Comparison of ENCODE assay signal across 21 cellular contexts in genomic region chr1:6967431-6968079, GRCh38.
A peak's percentile ranks its signal among the peaks of the same experiment; 100 is the strongest.
DNase-seq lines count a peak whose midpoint lies in the region; ATAC-seq, FAIRE-seq and TF ChIP-seq lines count a peak whose summit lies in the region.
"Had no signal": no experiment of that assay in that cellular context is flagged by ENCODE, and none has a peak within 500 bp of the region (broad histone marks: within the 10 kb centered on the region; RNA-seq: fewer than 3 reads in every experiment).

No MANE protein-coding gene starts in this region.

- H3K4me1 ChIP-seq in GM12878 (ENCODE audit: control insufficient read depth, insufficient read depth, low read length): no peaks in the 10 kb centered on the region

- TF ChIP-seq EP300 in GM12878 (IDR thresholded peaks at IDR 0.05; ENCODE audit: borderline replicate concordance in 1 of 2, control insufficient read depth in 1 of 2, low read depth in 2 of 2, low read length in 2 of 2): no peak

- H4K20me1 ChIP-seq in GM12878 (ENCODE audit: control insufficient read depth, insufficient read depth): no peaks in the 10 kb centered on the region

- H3K27ac ChIP-seq in GM12878 (ENCODE audit: control insufficient read depth, insufficient read depth): no peak overlapping the region
- H3K27ac ChIP-seq: PC-9, skin epidermis, testis had no signal

- H3K27ac Mint-ChIP-seq in Calu3 (ENCODE audit: unreplicated experiment): no peak overlapping the region
- H3K27ac Mint-ChIP-seq: activated CD4-positive, alpha-beta memory T cell treated with anti-CD3 and anti-CD28 coated beads for 36 hours; activated naive CD8-positive, alpha-beta T cell; immature natural killer cell had no signal

- no peak for TF ChIP-seq RAD21 in GM12878 (IDR thresholded peaks at IDR 0.05; ENCODE audit: insufficient read depth, low read depth, low read length)

- in situ Hi-C loops in GM12878 (cut with MboI): no loop called here

- peaks cover 56% of the 10 kb centered on the region for H3K27me3 Mint-ChIP-seq in Calu3 (ENCODE audit: unreplicated experiment)

- peaks cover 0 to 5% of the 10 kb centered on the region in 2 experiments; a peak in 1 of 4 replicates for H3K27me3 ChIP-seq in GM12878 (replicated peaks in 1 of 2; ENCODE audit: control insufficient read depth in 2 of 2, insufficient read depth in 2 of 2, low read length in 1 of 2)
- H3K27me3 ChIP-seq: testis had no signal

- no peak overlapping the region for H2AFZ ChIP-seq in GM12878 (ENCODE audit: control insufficient read depth, low read depth, low read length)
- H2AFZ ChIP-seq: PC-9 had no signal

- no peak for TF ChIP-seq CTCF in AG10803 (conservative IDR thresholded peaks at IDR 0.05; ENCODE audit: low read length)
- TF ChIP-seq CTCF in GM12878 (IDR thresholded peaks at IDR 0.05 in 2 of 3, conservative IDR thresholded peaks at IDR 0.05 in 1 of 3; ENCODE audit: control insufficient read depth in 2 of 3, extremely low read depth in 1 of 3, insufficient read depth in 1 of 3, low read depth in 3 of 3, low read length in 3 of 3): no peak
- no peak for TF ChIP-seq CTCF in Calu3 (IDR thresholded peaks at IDR 0.05; ENCODE audit: unreplicated experiment)

- no peak overlapping the region for H3K4me2 ChIP-seq in GM12878 (ENCODE audit: control insufficient read depth, insufficient read depth)
- H3K4me2 ChIP-seq: PC-9 had no signal

- no peak overlapping the region for H3K4me3 Mint-ChIP-seq in Calu3 (ENCODE audit: low read depth, unreplicated experiment)
- H3K4me3 Mint-ChIP-seq: activated CD4-positive, alpha-beta memory T cell treated with anti-CD3 and anti-CD28 coated beads for 36 hours; activated T-cell treated with anti-CD3 and anti-CD28 coated beads, Interleukin-2, amount 50 U/mL, for 4 hours had no signal

- H3K9me3 ChIP-seq in GM12878 (replicated peaks; ENCODE audit: control insufficient read depth, insufficient read depth, low read length): no peaks in the 10 kb centered on the region
- H3K9me3 ChIP-seq: testis had no signal

- no peaks in the 10 kb centered on the region for H3K4me1 Mint-ChIP-seq in Calu3 (ENCODE audit: low read depth, unreplicated experiment)

- no peaks in the 10 kb centered on the region for H3K36me3 ChIP-seq in GM12878 (ENCODE audit: control insufficient read depth in 2 of 2, insufficient read depth in 2 of 2, low read length in 1 of 2)

- RAD21 ChIA-PET in GM12878 (lab: Charles Lee; ENCODE audit: unreplicated experiment): no interaction called here

- no peaks in the 10 kb centered on the region for H3K36me3 Mint-ChIP-seq in Calu3 (ENCODE audit: insufficient read depth, unreplicated experiment)
- H3K36me3 Mint-ChIP-seq: activated CD4-positive, alpha-beta memory T cell treated with anti-CD3 and anti-CD28 coated beads for 36 hours; activated naive CD8-positive, alpha-beta T cell; immature natural killer cell; naive B cell had no signal

- SMC1A ChIA-PET in GM12878 (lab: Charles Lee; ENCODE audit: uncharacterized antibody, unreplicated experiment): interaction anchor here (0.9 kb wide), 1 partner anchor 102 kb away, joined by 3 read pairs; no protein-coding TSS in a partner anchor

- H3K79me2 ChIP-seq in GM12878 (ENCODE audit: control insufficient read depth, insufficient read depth, low read length): no peaks in the 10 kb centered on the region

- no peak for FAIRE-seq in GM12878 (lab: Jason Lieb, UNC)
- FAIRE-seq: D721Med had no signal

- DNase-seq in AG10803 (ENCODE audit: low read depth) (peak; percentile 15), EL (peak; percentile 64), NAMALWA (ENCODE audit: low spot score) (peak; percentile 46), GM12878 (ENCODE audit: low read depth, low spot score) (no peak), kidney glomerular epithelial cell (lab: John Stamatoyannopoulos, UW) (no peak), CD1c-positive myeloid dendritic cell (ENCODE audit: extremely low spot score) (no peak), Calu3 (no peak)
- no peak for DNase-seq in stimulated activated CD4-positive, alpha-beta T cell treated with anti-CD3 and anti-CD28 coated beads, Interleukin-15, amount 100 ng/mL, for 24 hours
- DNase-seq: activated CD4-positive, alpha-beta memory T cell treated with anti-CD3 and anti-CD28 coated beads for 36 hours; activated T-cell treated with anti-CD3 and anti-CD28 coated beads, Interleukin-2, amount 50 U/mL, for 4 hours; immature natural killer cell; naive B cell; NCI-H2029 treated with DMSO at 0.1 percent for 48 hours; NCI-H510A treated with DMSO at 0.1 percent for 48 hours; PC-9; testis had no signal

- no TSS peak for BruUV-seq in GM12878 (replicated peaks; lab: Mats Ljungman, UMichigan)
- no TSS peak for BruUV-seq in Calu3 (replicated peaks; lab: Mats Ljungman, UMichigan)

- H3K9ac ChIP-seq in GM12878 (ENCODE audit: control insufficient read depth, insufficient read depth, low read length): no peak overlapping the region

- 30% methylated on average over 8 of the region's 8 CpGs for WGBS in GM12878 (ENCODE audit: insufficient coverage, insufficient replicate concordance, low lambda C conversion rate, missing lambda C conversion rate)

- H3K4me3 ChIP-seq in AG10803 (ENCODE audit: low read length) (no peak overlapping the region), GM12878 (no peak overlapping the region)
- H3K4me3 ChIP-seq: lung, PC-9, skin epidermis, testis had no signal

- POLR2A ChIA-PET in GM12878 (lab: Charles Lee): no interaction called here

- no peak for ATAC-seq in GM12878
- ATAC-seq: activated T-cell treated with anti-CD3 and anti-CD28 coated beads, Interleukin-2, amount 50 U/mL, for 4 hours; HCT116 had no signal

- CTCF ChIA-PET in GM12878 (lab: Yijun Ruan, JAX): no interaction called here
- CTCF ChIA-PET in Calu3 (lab: Charles Lee): no interaction called here

- H3K9me3 Mint-ChIP-seq in Calu3 (ENCODE audit: low read depth, unreplicated experiment): no peaks in the 10 kb centered on the region
- H3K9me3 Mint-ChIP-seq: activated CD4-positive, alpha-beta memory T cell treated with anti-CD3 and anti-CD28 coated beads for 36 hours; activated T-cell treated with anti-CD3 and anti-CD28 coated beads, Interleukin-2, amount 50 U/mL, for 4 hours had no signal

- intact Hi-C loops in GM12878 (cut with micrococcal nuclease; ENCODE audit: unreplicated experiment) (no loop called here), Calu3 (cut with micrococcal nuclease; ENCODE audit: unreplicated experiment) (no loop called here)

- no peak for TF ChIP-seq POLR2A in GM12878 (IDR thresholded peaks at IDR 0.05; ENCODE audit: low read depth, low read length)

TF ChIP-seq in GM12878, 131 proteins besides CTCF, POLR2A, EP300 and RAD21:
- TF ChIP-seq ZNF622 (IDR thresholded peaks at IDR 0.05) (no peak), MEF2B (IDR thresholded peaks at IDR 0.05; ENCODE audit: partially characterized antibody, poor library complexity, severe bottlenecking) (peak; percentile 51)

Comparison
In these comparisons a context has a peak if more than half of its experiments do, and no peak if none do; other contexts are left out.
1. DNase-seq: peak in AG10803 (single experiment), EL (single experiment) and NAMALWA (single experiment); none in GM12878 (single experiment), kidney glomerular epithelial cell (single experiment), CD1c-positive myeloid dendritic cell (single experiment), stimulated activated CD4-positive, alpha-beta T cell treated with anti-CD3 and anti-CD28 coated beads, Interleukin-15, amount 100 ng/mL, for 24 hours (single experiment) and Calu3 (single experiment).